14 cellular contexts compared by ENCODE assay signal in the genomic region with DNA sequence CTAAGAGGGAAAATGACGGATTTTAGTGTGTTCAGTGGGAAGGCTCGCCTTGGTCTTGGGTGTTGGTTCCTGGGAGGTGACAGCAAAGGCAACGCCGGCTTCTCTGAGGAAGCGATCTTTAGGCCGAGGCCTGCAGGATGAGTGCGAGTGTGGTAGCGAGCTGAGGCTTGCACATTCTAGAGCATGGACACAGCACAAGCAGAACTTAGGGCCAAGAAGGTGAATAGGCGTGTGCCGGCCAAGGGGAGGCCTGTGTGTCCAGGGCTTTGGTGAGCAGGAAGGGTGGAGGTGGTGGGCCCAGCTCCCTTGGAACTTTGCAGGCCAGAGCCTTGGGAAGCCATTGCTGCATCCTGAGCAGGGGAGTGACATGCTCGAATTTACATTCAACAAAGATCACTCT.
"Had no signal": no experiment of that assay in that cellular context is flagged by ENCODE, and none has a peak within 500 bp of the region (broad histone marks: within the 10 kb centered on the region; RNA-seq: fewer than 3 reads in every experiment).

No MANE protein-coding gene starts in this region.

- H3K27ac ChIP-seq: foreskin keratinocyte, thyroid gland, vagina had no signal

- H3K27me3 Mint-ChIP-seq: activated CD4-positive, alpha-beta T cell treated with anti-CD3 and anti-CD28 coated beads for 36 hours; activated naive CD8-positive, alpha-beta T cell had no signal

- H3K4me3 Mint-ChIP-seq: activated CD4-positive, alpha-beta T cell treated with anti-CD3 and anti-CD28 coated beads for 36 hours; activated CD8-positive, alpha-beta T cell treated with anti-CD3 and anti-CD28 coated beads, Interleukin-2, amount 10 ng/mL, durations not matched to agents 7 days and 5 days; activated naive CD8-positive, alpha-beta T cell; nephron had no signal

- H3K9me3 Mint-ChIP-seq: nephron had no signal

- DNase-seq: activated CD4-positive, alpha-beta T cell treated with anti-CD3 and anti-CD28 coated beads for 36 hours; activated CD8-positive, alpha-beta T cell treated with anti-CD3 and anti-CD28 coated beads, Interleukin-2, amount 10 ng/mL, durations not matched to agents 7 days and 5 days; activated effector memory CD4-positive, alpha-beta T cell treated with Interleukin-2 at 50 U/mL for 16 hours; amygdala; foreskin keratinocyte; mammary epithelial cell; stimulated activated CD4-positive, alpha-beta T cell treated with anti-CD3 and anti-CD28 coated beads, Interleukin-2, amount 100 ng/mL, for 48 hours; stimulated activated CD8-positive, alpha-beta memory T cell treated with anti-CD3 and anti-CD28 coated beads, Interleukin-4, amount 100 ng/mL, for 48 hours; T-helper 9 cell; thyroid gland had no signal

- ATAC-seq: activated CD4-positive, alpha-beta T cell treated with anti-CD3 and anti-CD28 coated beads for 36 hours; activated CD8-positive, alpha-beta T cell treated with anti-CD3 and anti-CD28 coated beads, Interleukin-2, amount 10 ng/mL, durations not matched to agents 7 days and 5 days; foreskin keratinocyte; left lobe of liver had no signal

- H3K4me1 ChIP-seq: foreskin keratinocyte, vagina had no signal

- H3K4me3 ChIP-seq: thyroid gland, vagina had no signal

- H3K9me3 ChIP-seq: thyroid gland, vagina had no signal

- H3K27ac Mint-ChIP-seq: activated CD8-positive, alpha-beta T cell treated with anti-CD3 and anti-CD28 coated beads, Interleukin-2, amount 10 ng/mL, durations not matched to agents 7 days and 5 days; activated naive CD8-positive, alpha-beta T cell had no signal

- H3K27me3 ChIP-seq: foreskin keratinocyte, thyroid gland, vagina had no signal
